ENCODE assay signal across 27 cellular contexts in the genomic region with DNA sequence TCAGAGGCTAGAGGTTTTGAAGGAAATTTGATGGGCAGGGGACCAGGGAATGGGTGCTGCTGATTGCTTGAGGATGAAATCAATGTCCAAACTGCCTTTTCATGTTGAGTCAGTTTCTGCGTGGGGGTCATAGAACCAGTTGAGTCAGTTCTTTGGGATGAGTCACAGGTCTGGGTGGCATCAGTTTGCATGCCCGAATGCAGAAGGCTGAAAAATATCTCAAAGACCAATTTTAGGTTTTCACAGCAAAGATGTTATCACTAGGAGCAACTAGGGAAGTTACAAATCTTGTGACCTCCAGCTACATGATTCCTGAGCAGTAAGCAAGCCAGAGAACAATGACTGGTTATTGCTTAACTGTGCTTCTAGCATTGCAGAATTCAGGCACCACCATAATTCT.
DNase-seq lines count a peak whose midpoint lies in the region; ATAC-seq and TF ChIP-seq lines count a peak whose summit lies in the region.
"Had no signal": no experiment of that assay in that cellular context is flagged by ENCODE, and none has a peak within 500 bp of the region (broad histone marks: within the 10 kb centered on the region; RNA-seq: fewer than 3 reads in every experiment).

No MANE protein-coding gene starts in this region.

- DNase-seq in A172 (ENCODE audit: low spot score) = peak; percentile 17
- DNase-seq in HT1080 (ENCODE audit: low read depth) = peak; percentile 71
- DNase-seq in RKO (ENCODE audit: low spot score) = peak; percentile 53
- peak; percentile 1 to 28 for DNase-seq in foreskin keratinocyte
- no peak for DNase-seq in suprapubic skin (ENCODE audit: low spot score in 2 of 2)
- DNase-seq: activated CD4-positive, alpha-beta T cell treated with anti-CD3 and anti-CD28 coated beads, Interleukin-2, amount 50 U/mL, for 1 hour; activated naive CD4-positive, alpha-beta T cell treated with anti-CD3 and anti-CD28 coated beads, Interleukin-2, amount 50 U/mL, for 16 hours; CD8-positive, alpha-beta memory T cell; central memory CD4-positive, alpha-beta T cell; DMS79 treated with DMSO at 0.1 percent for 48 hours; immature natural killer cell; mucosa of descending colon; NCI-H1694 treated with DMSO at 0.1 percent for 48 hours; NCI-H2171 treated with DMSO at 0.1 percent for 48 hours; NCI-H526; nephron progenitor cell; pancreas; stimulated activated CD4-positive, alpha-beta T cell treated with anti-CD3 and anti-CD28 coated beads, Interleukin-2, amount 100 ng/mL, for 48 hours; substantia nigra; WERI-Rb-1 had no signal

- ATAC-seq in foreskin keratinocyte = peak; percentile 61
- no peak for ATAC-seq in GM18907 (IDR thresholded peaks at IDR 0.05; ENCODE audit: unreplicated experiment)
- ATAC-seq in HG03565 (IDR thresholded peaks at IDR 0.05; ENCODE audit: unreplicated experiment) = no peak
- ATAC-seq in GM18498 (IDR thresholded peaks at IDR 0.05; ENCODE audit: unreplicated experiment) = no peak
- ATAC-seq: K562; mucosa of descending colon; pancreas; Right ventricle myocardium inferior; stimulated activated effector memory CD8-positive, alpha-beta T cell treated with anti-CD3 and anti-CD28 coated beads, Interleukin-12 subunit alpha, Interleukin-12 subunit beta, amount 100 ng/mL, for 72 hours had no signal

- TF ChIP-seq CTCF in foreskin keratinocyte (conservative IDR thresholded peaks at IDR 0.05) (no peak), suprapubic skin (IDR thresholded peaks at IDR 0.05) (no peak)

- peaks cover 3% of the 10 kb centered on the region for H3K9me3 ChIP-seq in suprapubic skin
- H3K9me3 ChIP-seq: pancreas had no signal

- no peak overlapping the region for H3K4me3 ChIP-seq in suprapubic skin
- H3K4me3 ChIP-seq: K562, mucosa of descending colon, pancreas, right atrium auricular region had no signal

- H3K27me3 ChIP-seq in foreskin keratinocyte (no peaks in the 10 kb centered on the region), suprapubic skin (no peaks in the 10 kb centered on the region)
- H3K27me3 ChIP-seq: pancreas, right atrium auricular region had no signal

- TF ChIP-seq EP300 in suprapubic skin (IDR thresholded peaks at IDR 0.05) = no peak

- 39% methylated on average over 2 of the region's 2 CpGs for WGBS in suprapubic skin

- H3K27ac ChIP-seq in foreskin keratinocyte (no peak overlapping the region), suprapubic skin (no peak overlapping the region)
- H3K27ac ChIP-seq: pancreas, right atrium auricular region, WERI-Rb-1 had no signal

- H3K4me1 ChIP-seq in foreskin keratinocyte = no peaks in the 10 kb centered on the region
- no peaks in the 10 kb centered on the region for H3K4me1 ChIP-seq in suprapubic skin
- H3K4me1 ChIP-seq: pancreas, right atrium auricular region had no signal

- H3K36me3 ChIP-seq in suprapubic skin = no peaks in the 10 kb centered on the region
- H3K36me3 ChIP-seq: pancreas, right atrium auricular region, WERI-Rb-1 had no signal

- no peak for TF ChIP-seq POLR2A in suprapubic skin (IDR thresholded peaks at IDR 0.05)

Comparison
In these comparisons a context has a peak if more than half of its experiments do, and no peak if none do; other contexts are left out.
1. DNase-seq: peak in A172 (single experiment), HT1080 (single experiment), RKO (single experiment) and foreskin keratinocyte (2 of 2); none in suprapubic skin (0 of 2).